In genomic region chr7:124784879-124785818, GRCh38 we compare ENCODE assay signal across 8 cellular contexts. TPM values are rescaled to one million over a fixed set of nuclear protein-coding genes. Genes with fewer than 3 reads are reported as not detected.
DNase-seq lines count a peak whose midpoint lies in the region; ATAC-seq and TF ChIP-seq lines count a peak whose summit lies in the region.

No MANE protein-coding gene starts in this region.

- no peaks in the 10 kb centered on the region for H4K20me1 ChIP-seq in hepatocyte (ENCODE audit: insufficient read depth, poor library complexity, severe bottlenecking)

- no peaks in the 10 kb centered on the region for H3K27me3 ChIP-seq in hepatocyte

- peak; percentile 77 for ATAC-seq in GM19023 (IDR thresholded peaks at IDR 0.05; ENCODE audit: unreplicated experiment)
- peak; percentile 90 for ATAC-seq in HG03354 (IDR thresholded peaks at IDR 0.05; ENCODE audit: poor library complexity, severe bottlenecking, unreplicated experiment)

- no peak overlapping the region for H3K4me3 ChIP-seq in hepatocyte

- peak; percentile 94 for TF ChIP-seq CTCF in hepatocyte (IDR thresholded peaks at IDR 0.05; ENCODE audit: poor library complexity)

- H3K79me2 ChIP-seq in hepatocyte = no peaks in the 10 kb centered on the region

- no peaks in the 10 kb centered on the region for H3K9me2 ChIP-seq in hepatocyte (replicated peaks; ENCODE audit: insufficient read depth)

- H3K27ac ChIP-seq in hepatocyte = no peak overlapping the region

- H3K9me3 ChIP-seq in hepatocyte (ENCODE audit: low read depth) = no peaks in the 10 kb centered on the region

- no peaks in the 10 kb centered on the region for H3K36me3 ChIP-seq in hepatocyte (replicated peaks; ENCODE audit: insufficient read depth, low read depth)

- no peaks in the 10 kb centered on the region for H3K4me1 ChIP-seq in hepatocyte (ENCODE audit: insufficient read depth)

- 51% methylated on average over 9 of the region's 9 CpGs for WGBS in hepatocyte (ENCODE audit: low lambda C conversion rate, missing lambda C conversion rate)

- DNase-seq in COLO668 (lab: John Stamatoyannopoulos, UW; ENCODE audit: unreplicated experiment) (peak; percentile 46), NCI-H446 (lab: John Stamatoyannopoulos, UW) (peak; percentile 29 to 67), anterior cingulate cortex (lab: John Stamatoyannopoulos, UW) (peak in 49 of 58 donors; percentile 3 to 73 (median 43)), hepatocyte (ENCODE audit: low spot score) (peak; percentile 74), cortex of kidney (lab: John Stamatoyannopoulos, UW) (no peak)
- DNase-seq in stimulated activated CD8-positive, alpha-beta memory T cell treated with anti-CD3 and anti-CD28 coated beads, Interleukin-4, amount 100 ng/mL, for 48 hours = peak; percentile 34

- no peak overlapping the region for H3K4me2 ChIP-seq in hepatocyte

- H2AFZ ChIP-seq in hepatocyte = no peak overlapping the region

RNA-seq across cellular contexts. Expression of gene GPR37, which starts 19.6 kb away (rescaled TPM):
- total RNA-seq in hepatocyte = 5.8 and 8.8 TPM in 2 replicates
- polyA plus RNA-seq in hepatocyte = 3.6 and 4.7 TPM in 2 replicates
